7 cellular contexts compared by ENCODE assay signal in the genomic region with DNA sequence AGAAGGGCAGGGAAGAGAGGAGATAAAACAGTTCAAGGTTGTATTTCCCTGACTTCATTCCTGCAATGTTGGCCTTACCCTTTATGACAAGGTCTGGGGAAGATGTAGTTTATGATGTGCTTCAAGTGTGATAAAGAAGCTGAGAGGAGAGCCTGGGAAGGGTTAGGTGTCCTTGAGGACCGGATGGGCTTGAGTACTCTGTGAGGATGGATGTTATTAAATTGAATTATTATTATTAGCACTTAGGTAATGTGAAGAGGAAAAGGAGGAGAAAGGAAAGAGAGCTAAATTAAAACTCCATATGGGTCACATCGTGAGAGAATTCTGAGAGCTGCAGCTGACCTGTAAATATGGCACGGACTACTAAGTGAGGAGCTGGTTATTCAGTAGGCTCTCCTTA.
"Had no signal": no experiment of that assay in that cellular context is flagged by ENCODE, and none has a peak within 500 bp of the region (broad histone marks: within the 10 kb centered on the region; RNA-seq: fewer than 3 reads in every experiment).

No MANE protein-coding gene starts in this region.

- DNase-seq: H9, HCEC 1CT, IMR-90 had no signal

- FAIRE-seq: H1, H54, HTR-8/SVneo had no signal

- H3K4me3 ChIP-seq: GM23338 had no signal
